ENCODE assay signal across 8 cellular contexts in genomic region chr12:108773798-108774788, GRCh38. TPM values are rescaled to one million over a fixed set of nuclear protein-coding genes. Genes with fewer than 3 reads are reported as not detected.
DNase-seq lines count a peak whose midpoint lies in the region; ATAC-seq, FAIRE-seq and TF ChIP-seq lines count a peak whose summit lies in the region.

No MANE protein-coding gene starts in this region.

- intact Hi-C loops in HepG2 (cut with micrococcal nuclease; ENCODE audit: unreplicated experiment), result loop anchor here (5.0 kb wide), 2 partner anchors 42 to 82 kb away; partner anchors contain the start of gene CORO1C
- intact Hi-C loops in tibial artery (cut with DNase I; ENCODE audit: low total_unique reads), result loop anchor here (5.0 kb wide), 1 partner anchor 42 kb away; the partner anchor contains the start of gene CORO1C

- TF ChIP-seq POLR2A in HepG2 (IDR thresholded peaks at IDR 0.05; ENCODE audit: insufficient read depth in 1 of 2, low read depth in 2 of 2, low read length in 2 of 2), result peak in 1 of 2 experiments; percentile 47; a peak in 1 of 4 replicates

- TF ChIP-seq EP300 in HepG2 (IDR thresholded peaks at IDR 0.05; ENCODE audit: low read depth in 2 of 2, low read length in 2 of 2), result peak; percentile 72 to 89; a peak in 3 of 4 replicates
- TF ChIP-seq EP300 in HepG2 (CRISPR knock-in tag; IDR thresholded peaks at IDR 0.05; ENCODE audit: borderline replicate concordance), result peak; percentile 81

- POLR2A ChIA-PET in HepG2 (lab: Yijun Ruan, JAX), result no interaction called here

- H3K27ac ChIP-seq in coronary artery, result peak overlapping the region; percentile 72 to 83
- H3K27ac ChIP-seq in HepG2 (ENCODE audit: extremely low read length, insufficient read depth, low read length), result peak overlapping the region; percentile 45
- H3K27ac ChIP-seq in tibial artery, result peak overlapping the region; percentile 62 to 77

- H3K4me3 ChIP-seq in coronary artery, result no peak overlapping the region
- H3K4me3 ChIP-seq in HepG2 (replicated peaks in 1 of 3; ENCODE audit: insufficient read depth in 1 of 3, low read depth in 2 of 3, low read length in 3 of 3), result peak overlapping the region; percentile 46 to 74 (median 69)
- H3K4me3 ChIP-seq in tibial artery, result no peak overlapping the region

- DNase-seq in DMS79 (lab: John Stamatoyannopoulos, UW), result peak; percentile 16
- peak; percentile 14 for DNase-seq in NCI-H226
- peak; percentile 96 for DNase-seq in coronary artery (ENCODE audit: low spot score)
- peak; percentile 96 for DNase-seq in HepG2 (ENCODE audit: low spot score)
- peak; percentile 91 to 97 for DNase-seq in tibial artery

- H3K9me3 ChIP-seq in HepG2 (ENCODE audit: low read length), result no peaks in the 10 kb centered on the region
- no peaks in the 10 kb centered on the region for H3K9me3 ChIP-seq in tibial artery

- peak; percentile 92 for ATAC-seq in HepG2
- no peak for ATAC-seq in GM21576 (IDR thresholded peaks at IDR 0.05; ENCODE audit: unreplicated experiment)
- ATAC-seq in HG03354 (IDR thresholded peaks at IDR 0.05; ENCODE audit: poor library complexity, severe bottlenecking, unreplicated experiment), result no peak
- no peak for ATAC-seq in HG03095 (IDR thresholded peaks at IDR 0.05; ENCODE audit: unreplicated experiment)

- H3K4me2 ChIP-seq in HepG2 (ENCODE audit: low read depth, low read length), result peak overlapping the region; percentile 99

- no peaks in the 10 kb centered on the region for H4K20me1 ChIP-seq in HepG2 (ENCODE audit: insufficient read depth, low read length)

- BruUV-seq in HepG2 (replicated peaks; lab: Mats Ljungman, UMichigan), result no TSS peak

- 14% methylated on average over 9 of the region's 23 CpGs for WGBS in HepG2 (ENCODE audit: low lambda C conversion rate)

- no peaks in the 10 kb centered on the region for H3K36me3 ChIP-seq in HepG2 (replicated peaks in 1 of 2; ENCODE audit: control insufficient read depth in 1 of 2, insufficient read depth in 2 of 2, low read length in 2 of 2)
- no peaks in the 10 kb centered on the region for H3K36me3 ChIP-seq in tibial artery

- peak overlapping the region; percentile 67 for H3K9ac ChIP-seq in HepG2 (ENCODE audit: insufficient read depth, low read depth, low read length)

- no peaks in the 10 kb centered on the region for H3K79me2 ChIP-seq in HepG2 (ENCODE audit: insufficient read depth, low read length)

- peak overlapping the region; percentile 98 for H2AFZ ChIP-seq in HepG2 (ENCODE audit: low read length)

- peaks cover 66% of the 10 kb centered on the region for H3K4me1 ChIP-seq in HepG2 (ENCODE audit: insufficient read depth, low read length)
- H3K4me1 ChIP-seq in tibial artery, result peaks cover 6 to 54% (median 39%) of the 10 kb centered on the region in 4 donors

- TF ChIP-seq RAD21 in HepG2 (CRISPR knock-in tag; IDR thresholded peaks at IDR 0.05), result no peak

- FAIRE-seq in HepG2 (lab: Jason Lieb, UNC), result peak; percentile 96

- H3K27me3 ChIP-seq in HepG2 (ENCODE audit: control insufficient read depth in 1 of 2, insufficient read depth in 2 of 2, low read length in 2 of 2), result no peaks in the 10 kb centered on the region
- H3K27me3 ChIP-seq in tibial artery, result no peaks in the 10 kb centered on the region

- CTCF ChIA-PET in HepG2 (lab: Yijun Ruan, JAX; ENCODE audit: low intra/inter-chr PET ratio, low total read pairs), result no interaction called here

- in situ Hi-C loops in HepG2 (cut with HindIII; ENCODE audit: extremely low pct_ligation_motif_present, low pct_unique_long_range_greater_than_20kb), result no loop called here

- no peak for TF ChIP-seq CTCF in coronary artery (IDR thresholded peaks at IDR 0.05)
- peak; percentile 32; the same call in 1 of the 2 replicates for TF ChIP-seq CTCF in HepG2 (CRISPR knock-in tag; IDR thresholded peaks at IDR 0.05)
- no peak for TF ChIP-seq CTCF in tibial artery (IDR thresholded peaks at IDR 0.05)

TF ChIP-seq in HepG2, 621 proteins besides CTCF, POLR2A, EP300 and RAD21 (continues in another document):
- TF ChIP-seq DPF2 (CRISPR knock-in tag; IDR thresholded peaks at IDR 0.05; ENCODE audit: borderline replicate concordance, low read depth), result peak; percentile 83
- TF ChIP-seq SOX6 (IDR thresholded peaks at IDR 0.05), result no peak
- TF ChIP-seq SOX6 (CRISPR knock-in tag; IDR thresholded peaks at IDR 0.05), result peak; percentile 71
- TF ChIP-seq ZBTB43 (CRISPR knock-in tag; conservative IDR thresholded peaks at IDR 0.05), result peak; percentile 58; the same call in 1 of the 2 replicates
- peak; percentile 54; the same call in 1 of the 2 replicates for TF ChIP-seq HMG20A (CRISPR knock-in tag; IDR thresholded peaks at IDR 0.05; ENCODE audit: borderline replicate concordance)
- TF ChIP-seq ZNF124 (CRISPR knock-in tag; IDR thresholded peaks at IDR 0.05), result peak; percentile 27; the same call in 1 of the 2 replicates
- peak; percentile 55 for TF ChIP-seq THAP11 (CRISPR knock-in tag; IDR thresholded peaks at IDR 0.05)
- peak; percentile 39; the same call in 1 of the 2 replicates for TF ChIP-seq YEATS2 (CRISPR knock-in tag; IDR thresholded peaks at IDR 0.05; ENCODE audit: borderline replicate concordance)
- TF ChIP-seq PHF21A (CRISPR knock-in tag; IDR thresholded peaks at IDR 0.05), result peak; percentile 77
- TF ChIP-seq RBAK (CRISPR knock-in tag; IDR thresholded peaks at IDR 0.05), result no peak
- TF ChIP-seq MAX (IDR thresholded peaks at IDR 0.05), result peak; percentile 71
- peak; percentile 56; the same call in 1 of the 2 replicates for TF ChIP-seq ZSCAN21 (CRISPR knock-in tag; IDR thresholded peaks at IDR 0.05; ENCODE audit: borderline replicate concordance)
- TF ChIP-seq SP4 (CRISPR knock-in tag; IDR thresholded peaks at IDR 0.05), result no peak
- peak; percentile 49; the same call in 1 of the 2 replicates for TF ChIP-seq CBX5 (CRISPR knock-in tag; IDR thresholded peaks at IDR 0.05; ENCODE audit: borderline replicate concordance)
- no peak for TF ChIP-seq ADNP (CRISPR knock-in tag; IDR thresholded peaks at IDR 0.05)
- TF ChIP-seq ZFP41 (CRISPR knock-in tag; IDR thresholded peaks at IDR 0.05; ENCODE audit: borderline replicate concordance), result no peak
- TF ChIP-seq RXRA (CRISPR knock-in tag; IDR thresholded peaks at IDR 0.05), result peak; percentile 99
- TF ChIP-seq ETV5 (CRISPR knock-in tag; IDR thresholded peaks at IDR 0.05; ENCODE audit: borderline replicate concordance), result peak; percentile 88
- TF ChIP-seq DR1 (CRISPR knock-in tag; IDR thresholded peaks at IDR 0.05), result no peak
- no peak for TF ChIP-seq NONO (IDR thresholded peaks at IDR 0.05)
- TF ChIP-seq NONO (CRISPR knock-in tag; conservative IDR thresholded peaks at IDR 0.05), result peak; percentile 85; the same call in 1 of the 2 replicates
- 0 out of 2 replicates have a peak, but pooled peaks have one; percentile 24 for TF ChIP-seq HINFP (CRISPR knock-in tag; IDR thresholded peaks at IDR 0.05; ENCODE audit: low read depth)
- peak; percentile 90 for TF ChIP-seq SSRP1 (CRISPR knock-in tag; IDR thresholded peaks at IDR 0.05)

RNA-seq across cellular contexts. Expression of gene CORO1C, which starts 42.8 kb away (rescaled TPM):
- total RNA-seq in HepG2 (2016; rRNA removed; fragmentation: Illumina TruSeq; extraction: Trizol), result 73.7 and 128 TPM in 2 replicates
- total RNA-seq in HepG2 (2016; cell fraction: cytosol; rRNA removed; fragmentation: Illumina TruSeq; extraction: Trizol; ENCODE audit: low read depth), result 21.0 and 28.0 TPM in 2 replicates
- total RNA-seq in HepG2 (2016; cell fraction: insoluble cytoplasmic fraction; rRNA removed; fragmentation: Illumina TruSeq; extraction: Trizol), result 70.7 and 135 TPM in 2 replicates
- 29.9 and 30.4 TPM in 2 replicates for total RNA-seq in HepG2 (2016; cell fraction: membrane; rRNA removed; fragmentation: Illumina TruSeq; extraction: Trizol)
- 66.4 and 67.4 TPM in 2 replicates for total RNA-seq in HepG2 (2016; cell fraction: nucleus; rRNA removed; fragmentation: Illumina TruSeq; extraction: Trizol)
- polyA plus RNA-seq in HepG2 (2011; rRNA removed), result 116 and 131 TPM in 2 replicates
- 95.2 and 104 TPM in 2 replicates for polyA plus RNA-seq in HepG2 (2011; cell fraction: cytosol; rRNA removed)
- 66.8 and 86.4 TPM in 2 replicates for polyA plus RNA-seq in HepG2 (2011; cell fraction: nucleus; rRNA removed)
- 68.8 and 74.2 TPM in 2 replicates for polyA plus RNA-seq in HepG2 (2012)
- 5.3 and 6.6 TPM in 2 replicates for polyA plus RNA-seq in HepG2 (2016; cell fraction: cytosol; fragmentation: Illumina TruSeq; extraction: Trizol; ENCODE audit: low read depth)
- polyA plus RNA-seq in HepG2 (2016; cell fraction: insoluble cytoplasmic fraction; fragmentation: Illumina TruSeq; extraction: Trizol; ENCODE audit: low read depth), result 202 and 219 TPM in 2 replicates
- polyA plus RNA-seq in HepG2 (2016; cell fraction: membrane; fragmentation: Illumina TruSeq; extraction: Trizol; ENCODE audit: low read depth), result 17.3 and 18.7 TPM in 2 replicates
- polyA plus RNA-seq in HepG2 (2016; cell fraction: nucleus; fragmentation: Illumina TruSeq; extraction: Trizol; ENCODE audit: insufficient read depth, low read depth), result 93.1 and 94.0 TPM in 2 replicates
- 321 and 493 TPM in 2 replicates for polyA minus RNA-seq in HepG2 (2011; rRNA and poly(A)+ RNA removed; ENCODE audit: low replicate concordance)
- 108 and 148 TPM in 2 replicates for polyA minus RNA-seq in HepG2 (2011; cell fraction: cytosol; rRNA and poly(A)+ RNA removed)
- 132 and 144 TPM in 2 replicates for polyA minus RNA-seq in HepG2 (2011; cell fraction: nucleus; rRNA and poly(A)+ RNA removed)

Comparison
In these comparisons a context has a peak if more than half of its experiments do, and no peak if none do; other contexts are left out.
1. DNase-seq: peak in every context shown above with its lines; median percentile 96 in coronary artery; 96 in HepG2; 94 in tibial artery; 16 in DMS79; 14 in NCI-H226.
2. H3K4me3 ChIP-seq: peak in HepG2 (3 of 3); none in coronary artery (single experiment) and tibial artery (0 of 2).
3. Peak in every context shown above with its lines, with median percentiles within 50 percentile points of each other: H3K27ac ChIP-seq.